ENCODE assay signal across 8 cellular contexts in the genomic region with DNA sequence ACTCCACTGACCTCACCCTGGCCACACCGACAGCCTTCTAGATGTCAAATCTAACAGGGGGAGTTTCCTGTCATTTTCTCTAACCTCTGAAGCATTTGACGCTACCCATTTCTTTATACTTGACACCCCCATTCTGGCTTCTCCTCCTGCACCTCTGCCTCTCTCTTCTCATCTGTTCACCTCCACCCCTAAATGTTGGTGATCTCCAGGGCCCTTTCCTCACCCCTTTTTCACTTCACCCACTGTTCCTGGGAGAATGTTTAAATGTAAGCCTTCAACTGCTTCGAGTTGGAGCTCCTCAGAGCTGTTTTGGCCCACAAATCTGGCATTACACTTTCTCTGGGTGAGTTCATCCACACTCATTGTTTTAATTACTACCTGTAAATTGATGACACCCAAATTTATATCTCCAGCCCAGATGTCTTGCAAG. TPM values are rescaled to one million over a fixed set of nuclear protein-coding genes. Genes with fewer than 3 reads are reported as not detected.
A peak's percentile ranks its signal among the peaks of the same experiment; 100 is the strongest.
DNase-seq lines count a peak whose midpoint lies in the region; ATAC-seq and TF ChIP-seq lines count a peak whose summit lies in the region.

No MANE protein-coding gene starts in this region.

- peaks cover 2% of the 10 kb centered on the region for H3K79me2 ChIP-seq in trophoblast cell (ENCODE audit: control insufficient read depth, insufficient read depth, low read length, poor library complexity)

- H3K36me3 ChIP-seq in ES-I3 (ENCODE audit: insufficient read depth, low read length) (no peaks in the 10 kb centered on the region), RWPE2 (ENCODE audit: low read depth) (peaks cover 23% of the 10 kb centered on the region), esophagus (ENCODE audit: control insufficient read depth in 2 of 2, insufficient read depth in 2 of 2, low read length in 1 of 2) (peaks cover 5 to 22% of the 10 kb centered on the region in 2 donors), trophoblast cell (ENCODE audit: control insufficient read depth in 1 of 2, insufficient read depth in 2 of 2, low read length in 2 of 2) (peaks cover 22 to 26% of the 10 kb centered on the region in 2 experiments)

- H3K14ac ChIP-seq in trophoblast cell (ENCODE audit: low read length), result no peak overlapping the region

- ATAC-seq in RWPE2 (ENCODE audit: low read depth), result no peak
- ATAC-seq in GM21390 (IDR thresholded peaks at IDR 0.05; ENCODE audit: unreplicated experiment), result no peak

- peak overlapping the region; percentile 88 for H3K4me3 ChIP-seq in RWPE2 (ENCODE audit: severe bottlenecking)
- H3K4me3 ChIP-seq in esophagus (ENCODE audit: low read depth in 1 of 2, low read length in 2 of 2), result peak overlapping the region; percentile 68 to 90
- peak overlapping the region; percentile 81 for H3K4me3 ChIP-seq in trophoblast cell (ENCODE audit: low read depth, low read length)

- peak overlapping the region; percentile 23 for H4K8ac ChIP-seq in trophoblast cell (ENCODE audit: low read depth, low read length)

- peak overlapping the region; percentile 98 for H3K27ac ChIP-seq in RWPE2 (ENCODE audit: poor library complexity, severe bottlenecking)
- peak overlapping the region; percentile 95 to 98 for H3K27ac ChIP-seq in esophagus (ENCODE audit: low read depth in 2 of 2, low read length in 1 of 2)
- no peak overlapping the region for H3K27ac ChIP-seq in trophoblast cell (ENCODE audit: low read depth, low read length)

- H3K27me3 ChIP-seq in RWPE2 (ENCODE audit: insufficient read depth, poor library complexity, severe bottlenecking) (no peaks in the 10 kb centered on the region), esophagus (ENCODE audit: control insufficient read depth in 1 of 2, insufficient read depth in 2 of 2, low read length in 2 of 2) (no peaks in the 10 kb centered on the region), trophoblast cell (ENCODE audit: insufficient read depth, low read length) (no peaks in the 10 kb centered on the region)

- H2AK5ac ChIP-seq in trophoblast cell (ENCODE audit: low read length), result no peak overlapping the region

- peak overlapping the region; percentile 7 for H4K91ac ChIP-seq in trophoblast cell (ENCODE audit: low read depth, low read length)

- no peak overlapping the region for H4K12ac ChIP-seq in trophoblast cell (ENCODE audit: low read depth, low read length)

- peaks cover 5% of the 10 kb centered on the region for H3K79me1 ChIP-seq in trophoblast cell (ENCODE audit: low read length)

- peak overlapping the region; percentile 77 for H3K9ac ChIP-seq in ES-I3 (ENCODE audit: low read depth, low read length)
- peak overlapping the region; percentile 42 for H3K9ac ChIP-seq in trophoblast cell (ENCODE audit: low read length)

- H2AFZ ChIP-seq in trophoblast cell (ENCODE audit: insufficient read depth, low read length, poor library complexity), result peak overlapping the region; percentile 14

- peak overlapping the region; percentile 31 for H3K4ac ChIP-seq in trophoblast cell (ENCODE audit: low read depth, low read length)

- WGBS in esophagus, 2 donors, result 11 to 12% methylated on average over 3 of the region's 3 CpGs
- no CpG with 5 or more reads among the region's 3 CpGs for WGBS in trophoblast cell (ENCODE audit: extremely low coverage, insufficient coverage, insufficient read length)

- no peak overlapping the region for H2BK5ac ChIP-seq in trophoblast cell (ENCODE audit: low read depth, low read length, poor library complexity)

- TF ChIP-seq CTCF in RWPE2 (IDR thresholded peaks at IDR 0.05; ENCODE audit: poor library complexity, severe bottlenecking), result no peak

- H2BK120ac ChIP-seq in trophoblast cell (ENCODE audit: insufficient read depth, low read length, poor library complexity), result no peak overlapping the region

- no peak overlapping the region for H3K23ac ChIP-seq in trophoblast cell (ENCODE audit: low read length)

- H3K4me2 ChIP-seq in trophoblast cell (ENCODE audit: low read length), result peak overlapping the region; percentile 77

- H3K4me1 ChIP-seq in ES-I3 (ENCODE audit: insufficient read depth, low read length) (peaks cover 16% of the 10 kb centered on the region), RWPE2 (ENCODE audit: insufficient read depth, poor library complexity, severe bottlenecking) (peaks cover 32% of the 10 kb centered on the region), esophagus (ENCODE audit: control insufficient read depth in 2 of 2, insufficient read depth in 2 of 2, low read length in 1 of 2) (peaks cover 4 to 12% of the 10 kb centered on the region in 2 donors), trophoblast cell (ENCODE audit: control insufficient read depth in 1 of 2, insufficient read depth in 2 of 2, low read length in 2 of 2) (peaks cover 3 to 9% of the 10 kb centered on the region in 2 experiments)

- peak overlapping the region; percentile 17 for H3K18ac ChIP-seq in trophoblast cell (ENCODE audit: low read length)

- DNase-seq in RWPE2 (ENCODE audit: low spot score) (no peak), trophoblast cell (no peak), OCI-M1 (lab: John Stamatoyannopoulos, UW) (no peak), UCSD-AML1 (lab: John Stamatoyannopoulos, UW; ENCODE audit: unreplicated experiment) (no peak), NCI-H1105 (lab: John Stamatoyannopoulos, UW) (no peak)

- H2BK12ac ChIP-seq in trophoblast cell (ENCODE audit: low read length), result no peak overlapping the region

- H3K9me3 ChIP-seq in ES-I3 (ENCODE audit: control insufficient read depth, insufficient read depth, low read length), result no peaks in the 10 kb centered on the region
- H3K9me3 ChIP-seq in RWPE2 (ENCODE audit: severe bottlenecking), result no peaks in the 10 kb centered on the region
- no peaks in the 10 kb centered on the region for H3K9me3 ChIP-seq in esophagus (ENCODE audit: control insufficient read depth in 2 of 2, insufficient read depth in 1 of 2, low read depth in 1 of 2, low read length in 1 of 2)
- H3K9me3 ChIP-seq in trophoblast cell (ENCODE audit: insufficient read depth, low read depth, low read length), result no peaks in the 10 kb centered on the region

RNA-seq across cellular contexts. Expression of gene RABGGTA, which starts 0.5 kb away (rescaled TPM):
- polyA plus RNA-seq in esophagus, result 100 to 1,000 TPM; 117 to 135 TPM
- polyA plus RNA-seq in trophoblast cell (2013), result 37.4 and 38.2 TPM in 2 replicates

RNA-seq across cellular contexts. Expression of gene TGM1, which starts 8.9 kb away (rescaled TPM):
- polyA plus RNA-seq in esophagus, result 100 to 1,000 TPM; 609 to 890 TPM
- 17.9 and 19.4 TPM in 2 replicates for polyA plus RNA-seq in trophoblast cell (2013)

RNA-seq across cellular contexts. Expression of gene DHRS1, which starts 27.7 kb away (rescaled TPM):
- 10 to 100 TPM; 92.6 to 97.6 TPM for polyA plus RNA-seq in esophagus
- polyA plus RNA-seq in trophoblast cell (2013), result 17.9 and 20.8 TPM in 2 replicates

RNA-seq across cellular contexts. Expression of gene NOP9, which starts 27.8 kb away (rescaled TPM):
- polyA plus RNA-seq in esophagus, result 10 to 100 TPM in 1 of 2 donors, 1 to 10 TPM in 1; 9.3 to 10.8 TPM
- polyA plus RNA-seq in trophoblast cell (2013), result 10.5 TPM in 2 replicates

RNA-seq across cellular contexts. Expression of gene TINF2, which starts 29.4 kb away (rescaled TPM):
- polyA plus RNA-seq in esophagus, result 10 to 100 TPM; 49.2 to 49.8 TPM
- 57.3 and 58.6 TPM in 2 replicates for polyA plus RNA-seq in trophoblast cell (2013)
